Comparison of ENCODE assay signal across 9 cellular contexts in genomic region chr20:25065625-25066338, GRCh38. TPM values are rescaled to one million over a fixed set of nuclear protein-coding genes. Genes with fewer than 3 reads are reported as not detected.
DNase-seq lines count a peak whose midpoint lies in the region; ATAC-seq and TF ChIP-seq lines count a peak whose summit lies in the region.
"Had no signal": no experiment of that assay in that cellular context is flagged by ENCODE, and none has a peak within 500 bp of the region (broad histone marks: within the 10 kb centered on the region; RNA-seq: fewer than 3 reads in every experiment).

No MANE protein-coding gene starts in this region.

- peak; percentile 11 to 38 (median 28) for DNase-seq in activated CD4-positive, CD25-positive, alpha-beta regulatory T cell (lab: John Stamatoyannopoulos, UW)
- no peak for DNase-seq in activated CD4-positive, CD25-positive, alpha-beta regulatory T cell treated with anti-CD3 and anti-CD28 coated beads, Interleukin-2, amount 50 U/mL, for 72 hours
- DNase-seq in NCI-H748 (lab: John Stamatoyannopoulos, UW; ENCODE audit: unreplicated experiment) (peak; percentile 55), fibroblast of pulmonary artery (ENCODE audit: low read depth) (peak; percentile 71), upper lobe of left lung (peak in 1 of 2 donors; percentile 60)
- peak; percentile 61 to 72 for DNase-seq in activated T-cell treated with anti-CD3 and anti-CD28 coated beads, Interleukin-2, amount 50 U/mL, for 48 hours

- no peaks in the 10 kb centered on the region for H3K9me3 ChIP-seq in neutrophil
- H3K9me3 ChIP-seq in upper lobe of left lung: no peaks in the 10 kb centered on the region

- peak; percentile 85 for TF ChIP-seq CTCF in fibroblast of pulmonary artery (IDR thresholded peaks at IDR 0.05; ENCODE audit: low read length, missing control alignments)
- peak; percentile 56 for TF ChIP-seq CTCF in neutrophil (IDR thresholded peaks at IDR 0.05)
- peak; percentile 75 to 90 (median 82) for TF ChIP-seq CTCF in upper lobe of left lung (IDR thresholded peaks at IDR 0.05)

- peak; percentile 64 for ATAC-seq in HG02852 (IDR thresholded peaks at IDR 0.05; ENCODE audit: unreplicated experiment)
- ATAC-seq in upper lobe of left lung (ENCODE audit: low FRiP score in 2 of 2): peak; percentile 64 to 83

- H3K36me3 ChIP-seq in neutrophil: no peaks in the 10 kb centered on the region
- H3K36me3 ChIP-seq in upper lobe of left lung: no peaks in the 10 kb centered on the region

- 23 to 29% methylated on average over 9 of the region's 9 CpGs for WGBS in upper lobe of left lung, 2 donors

- no peak for TF ChIP-seq EP300 in upper lobe of left lung (IDR thresholded peaks at IDR 0.05)

- TF ChIP-seq POLR2A in upper lobe of left lung (IDR thresholded peaks at IDR 0.05): no peak

- H3K27me3 ChIP-seq in neutrophil (peaks cover 70% of the 10 kb centered on the region), upper lobe of left lung (peaks cover 0 to 3% (median 0%) of the 10 kb centered on the region in 4 donors)

- no peaks in the 10 kb centered on the region for H3K4me1 ChIP-seq in neutrophil (ENCODE audit: control insufficient read depth in 1 of 2, insufficient read depth in 1 of 2, low read depth in 1 of 2, low read length in 1 of 2)
- H3K4me1 ChIP-seq in upper lobe of left lung: peaks cover 5 to 8% (median 6%) of the 10 kb centered on the region in 4 donors

- no peak overlapping the region for H3K27ac ChIP-seq in neutrophil
- H3K27ac ChIP-seq in upper lobe of left lung: no peak overlapping the region

- H3K4me3 ChIP-seq in fibroblast of pulmonary artery (replicated peaks; ENCODE audit: low read depth, low read length): no peak overlapping the region
- no peak overlapping the region for H3K4me3 ChIP-seq in neutrophil (ENCODE audit: low read depth in 1 of 2, low read length in 1 of 2)
- no peak overlapping the region for H3K4me3 ChIP-seq in upper lobe of left lung

RNA-seq across cellular contexts. Expression of gene ACSS1, which starts 7.8 kb away (rescaled TPM):
- total RNA-seq in upper lobe of left lung: 100 to 1,000 TPM in 1 of 6 donors, 10 to 100 TPM in 5; 39.7 to 122 (median 58.1) TPM

RNA-seq across cellular contexts. Expression of gene VSX1, which starts 16.2 kb away (rescaled TPM):
- total RNA-seq in upper lobe of left lung: not detected
- total RNA-seq: mesothelial cell of epicardium had no signal
